In the genomic region with DNA sequence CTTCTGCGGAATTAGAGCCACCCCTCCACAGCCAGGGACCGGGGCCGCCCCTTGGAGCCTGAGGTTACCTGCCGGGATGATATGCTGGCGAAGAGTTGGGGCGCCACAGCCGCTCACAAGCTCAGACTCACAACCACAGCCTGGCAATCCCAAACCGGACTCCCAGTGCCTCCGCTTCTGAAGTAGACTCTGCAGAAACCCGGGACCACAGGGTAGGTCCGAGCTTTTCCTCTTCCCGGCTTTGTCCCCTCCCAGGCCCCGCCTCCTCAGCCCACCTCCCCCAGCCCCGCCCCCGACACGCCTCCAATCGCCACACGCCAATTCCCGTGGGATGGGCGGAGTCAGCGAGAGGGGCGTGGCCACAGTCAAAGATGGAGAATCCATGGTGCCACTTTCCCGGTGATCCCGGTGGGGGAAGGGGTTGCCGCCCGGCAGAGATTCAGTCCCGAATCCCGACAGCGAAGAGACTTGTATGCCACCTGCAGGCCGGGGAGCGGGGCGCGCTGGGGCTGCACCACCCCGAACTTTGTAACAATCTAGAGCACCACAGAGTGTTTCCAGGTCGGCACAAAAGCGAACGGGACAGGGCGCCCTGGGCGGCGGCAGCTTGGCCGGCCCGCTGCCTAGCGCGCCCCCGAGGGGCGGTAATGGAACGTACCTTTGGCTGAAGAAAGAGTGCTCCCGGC, we compare ENCODE assay signal across 8 cellular contexts. TPM values are rescaled to one million over a fixed set of nuclear protein-coding genes. Genes with fewer than 3 reads are reported as not detected.
DNase-seq lines count a peak whose midpoint lies in the region; ATAC-seq, FAIRE-seq and TF ChIP-seq lines count a peak whose summit lies in the region.

A gene (minus strand): TSS at position 201 of the 686 bp plus-strand sequence. CDS start 3,520 bp downstream, outside the sequence.

- intact Hi-C loops in adrenal gland (cut with DNase I): loop anchor here (5.0 to 10.0 kb wide), 2 partner anchors 78 to 80 kb away; no protein-coding TSS in a partner anchor
- intact Hi-C loops in heart right ventricle (cut with DNase I): loop anchor here in 5 of 10 donors (1.0 to 10.0 kb wide), 7 partner anchors 11 to 150 kb away; a partner anchor contains a TSS
- intact Hi-C loops in prostate gland (cut with DNase I): loop anchor here (1.0 to 10.0 kb wide), 4 partner anchors 11 to 153 kb away; a partner anchor contains a TSS

- FAIRE-seq in GM12891 (lab: Jason Lieb, UNC): peak; percentile 91

- H3K27me3 ChIP-seq in adrenal gland (no peaks in the 10 kb centered on the region), heart right ventricle (no peaks in the 10 kb centered on the region), prostate gland (replicated peaks; ENCODE audit: insufficient read depth) (no peaks in the 10 kb centered on the region)

- CTCF ChIA-PET in T-cell (lab: Charles Lee): interaction anchor here (1.1 to 5.6 kb wide), 5 partner anchors 12 to 80 kb away, joined by 3 to 53 read pairs (median 6); a partner anchor contains a TSS

- POLR2A ChIA-PET in T-cell (lab: Charles Lee): interaction anchor here (0.7 to 1.4 kb wide), 3 partner anchors 12 to 1916 kb away, joined by 3 to 6 read pairs (median 5); no protein-coding TSS in a partner anchor

- ATAC-seq in HG02798 (IDR thresholded peaks at IDR 0.05; ENCODE audit: poor library complexity, unreplicated experiment) (peak; percentile 78), T-cell (replicated peaks in 1 of 4) (peak; percentile 80 to 88 (median 84)), heart right ventricle (peak; percentile 95 to 99 (median 98))

- H3K27ac ChIP-seq in adrenal gland (peak within 1 kb of the TSS; percentile 61 to 95 (median 69)), heart right ventricle (peak within 1 kb of the TSS; percentile 50 to 92 (median 78)), prostate gland (peak within 1 kb of the TSS; percentile 58 to 82), urinary bladder (ENCODE audit: low read depth) (peak within 1 kb of the TSS; percentile 61)

- peak; percentile 73 for DNase-seq in GM12891 (ENCODE audit: insufficient read length, low spot score)
- DNase-seq in NCI-H1417 treated with DMSO at 0.1 percent for 48 hours (lab: John Stamatoyannopoulos, UW): peak; percentile 75
- DNase-seq in T-cell: peak; percentile 65 to 97 (median 86)
- peak; percentile 97 to 99 (median 99) for DNase-seq in adrenal gland
- peak; percentile 98 for DNase-seq in heart right ventricle
- peak; percentile 96 for DNase-seq in prostate gland (ENCODE audit: low spot score)

- H3K4me1 ChIP-seq in adrenal gland (replicated peaks in 1 of 2): peaks cover 34 to 36% of the 10 kb centered on the region in 2 donors
- H3K4me1 ChIP-seq in heart right ventricle: peaks cover 0 to 50% (median 28%) of the 10 kb centered on the region in 9 donors
- peaks cover 7% of the 10 kb centered on the region for H3K4me1 ChIP-seq in prostate gland (replicated peaks)
- H3K4me1 ChIP-seq in urinary bladder (ENCODE audit: insufficient read depth): peaks cover 1% of the 10 kb centered on the region

- peak within 1 kb of the TSS; percentile 76 to 81 for H3K27ac Mint-ChIP-seq in T-cell

- no peaks in the 10 kb centered on the region for H3K9me3 Mint-ChIP-seq in T-cell

- peaks cover 27 to 31% (median 31%) of the 10 kb centered on the region in 3 donors for H3K4me1 Mint-ChIP-seq in T-cell

- H3K9me3 ChIP-seq in adrenal gland (replicated peaks in 1 of 3) (no peaks in the 10 kb centered on the region), heart right ventricle (no peaks in the 10 kb centered on the region), prostate gland (no peaks in the 10 kb centered on the region)

- peak within 1 kb of the TSS; percentile 97 to 98 (median 97) for H3K4me3 Mint-ChIP-seq in T-cell

- H3K27me3 Mint-ChIP-seq in T-cell: no peaks in the 10 kb centered on the region

- peak within 1 kb of the TSS; percentile 50 to 94 (median 64) for H3K4me3 ChIP-seq in adrenal gland
- peak within 1 kb of the TSS; percentile 71 to 93 (median 84) for H3K4me3 ChIP-seq in heart right ventricle
- peak within 1 kb of the TSS; percentile 68 to 77 for H3K4me3 ChIP-seq in prostate gland
- H3K4me3 ChIP-seq in urinary bladder (ENCODE audit: low read depth, low read length): peak within 1 kb of the TSS; percentile 76

- TF ChIP-seq POLR2A in GM12891 (IDR thresholded peaks at IDR 0.05; ENCODE audit: low read depth, low read length) (no peak), adrenal gland (IDR thresholded peaks at IDR 0.05) (peak in 1 of 2 donors; percentile 83), prostate gland (IDR thresholded peaks at IDR 0.05) (peak; percentile 45)

- H3K36me3 Mint-ChIP-seq in T-cell: peaks cover 13% of the 10 kb centered on the region

- TF ChIP-seq CTCF in adrenal gland (IDR thresholded peaks at IDR 0.05) (peak; percentile 32 to 57 (median 54)), heart right ventricle (IDR thresholded peaks at IDR 0.05) (peak; percentile 16 to 60 (median 43)), prostate gland (IDR thresholded peaks at IDR 0.05) (peak in 3 of 4 experiments; percentile 46 to 54 (median 48))

- WGBS in adrenal gland, 4 donors: 0 to 4% (median 1%) methylated on average over 7 to 48 of the region's 48 CpGs
- WGBS in heart right ventricle, 2 donors: 1% methylated on average over 48 of the region's 48 CpGs
- under 1% methylated on average over 48 of the region's 48 CpGs for WGBS in prostate gland
- WGBS in urinary bladder: under 1% methylated on average over 48 of the region's 48 CpGs

- H3K36me3 ChIP-seq in adrenal gland (replicated peaks in 1 of 2): peaks cover 0 to 8% of the 10 kb centered on the region in 2 donors
- H3K36me3 ChIP-seq in heart right ventricle: peaks cover 0 to 31% (median 10%) of the 10 kb centered on the region in 9 donors
- no peaks in the 10 kb centered on the region for H3K36me3 ChIP-seq in prostate gland
- peaks cover 2% of the 10 kb centered on the region for H3K36me3 ChIP-seq in urinary bladder (ENCODE audit: insufficient read depth)

TF ChIP-seq in GM12891, 5 proteins besides CTCF, POLR2A, EP300 and RAD21:
- TF ChIP-seq SPI1 (IDR thresholded peaks at IDR 0.05; ENCODE audit: low read depth, low read length): no peak
- no peak for TF ChIP-seq TAF1 (IDR thresholded peaks at IDR 0.05; ENCODE audit: low read depth, low read length)
- TF ChIP-seq POLR2AphosphoS5 (IDR thresholded peaks at IDR 0.05; ENCODE audit: low read depth, low read length): no peak
- TF ChIP-seq POU2F2 (IDR thresholded peaks at IDR 0.05; ENCODE audit: low read depth, low read length): no peak
- TF ChIP-seq PAX5 (IDR thresholded peaks at IDR 0.05; ENCODE audit: insufficient read depth, low read length, severe bottlenecking): no peak

RNA-seq across cellular contexts. Expression of the gene that starts here (rescaled TPM):
- polyA plus RNA-seq in GM12891 (2012; ENCODE audit: low read depth, missing spikeins): 20.5 TPM
- total RNA-seq in T-cell (10 to 100 TPM in 3 of 5 donors, 1 to 10 TPM in 2; 5.1 to 22.9 (median 22.2) TPM), adrenal gland (100 to 1,000 TPM; 337 to 562 (median 488) TPM), heart right ventricle (10 to 100 TPM; 18.5 to 71.3 (median 32.0) TPM), prostate gland (100 to 1,000 TPM; 103 to 314 TPM), urinary bladder (268 TPM)
- polyA plus RNA-seq in adrenal gland (100 to 1,000 TPM in 2 of 3 donors, 10 to 100 TPM in 1; 82.8 to 525 (median 117) TPM), heart right ventricle (10 to 100 TPM; 15.3 to 20.6 TPM), urinary bladder (88.4 TPM)

Comparison
In these comparisons a context has a peak if more than half of its experiments do, and no peak if none do; other contexts are left out.
1. Peak in every context shown above with its lines: DNase-seq, ATAC-seq, H3K4me3 ChIP-seq and H3K27ac ChIP-seq.